Comparison of ENCODE assay signal across 1 cellular context in genomic region chr18:3251963-3252277, GRCh38.
TF ChIP-seq lines count a peak whose summit lies in the region.

No MANE protein-coding gene starts in this region.

TF ChIP-seq in GM23338, 12 proteins besides CTCF, POLR2A, EP300 and RAD21 (continued from another document):
- TF ChIP-seq REST (IDR thresholded peaks at IDR 0.05; ENCODE audit: unreplicated experiment), result no peak
- TF ChIP-seq ETS1 (IDR thresholded peaks at IDR 0.05), result no peak
- TF ChIP-seq ZNF114 (CRISPR knock-in tag; IDR thresholded peaks at IDR 0.05), result no peak
